15 cellular contexts compared by ENCODE assay signal in the genomic region with DNA sequence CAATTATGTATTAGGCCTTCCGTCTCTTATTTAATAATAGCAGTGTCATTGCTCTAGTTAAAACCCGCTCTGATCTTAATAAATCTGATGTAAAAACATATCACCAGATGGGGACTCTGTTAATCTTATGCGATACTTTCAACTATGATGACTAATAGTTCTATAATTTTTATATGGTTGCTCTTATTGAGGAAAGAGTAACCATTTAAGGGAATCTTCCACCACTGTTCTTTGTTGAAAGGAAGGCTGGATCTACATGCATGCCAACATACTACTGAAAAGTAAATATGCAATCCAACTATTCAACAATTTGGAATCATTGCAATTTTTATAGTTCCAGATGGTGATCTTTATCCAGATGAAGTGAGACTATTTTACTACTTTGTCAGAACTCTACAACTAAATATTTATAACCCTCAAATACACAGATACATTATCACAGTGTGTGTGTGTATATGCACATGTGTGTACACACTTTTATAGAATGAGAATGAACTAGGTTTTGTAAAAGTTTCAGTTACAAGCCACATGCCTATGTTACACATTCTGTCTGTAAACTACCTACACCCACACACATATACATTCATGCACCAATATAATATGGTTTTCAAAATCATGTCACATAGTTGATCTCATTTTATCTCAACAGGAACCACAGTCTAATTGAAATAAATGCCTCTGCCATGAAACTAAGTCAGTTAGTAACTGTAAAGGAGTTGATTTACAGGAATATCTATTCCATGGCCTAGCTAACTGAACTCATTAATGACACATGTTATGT.
DNase-seq lines count a peak whose midpoint lies in the region; ATAC-seq and TF ChIP-seq lines count a peak whose summit lies in the region.
"Had no signal": no experiment of that assay in that cellular context is flagged by ENCODE, and none has a peak within 500 bp of the region (broad histone marks: within the 10 kb centered on the region; RNA-seq: fewer than 3 reads in every experiment).

No MANE protein-coding gene starts in this region.

- no peaks in the 10 kb centered on the region for H3K9me3 ChIP-seq in gastrocnemius medialis
- H3K9me3 ChIP-seq: adrenal gland had no signal

- H3K4me1 ChIP-seq in gastrocnemius medialis = peaks cover 70 to 73% of the 10 kb centered on the region in 2 donors

- H3K27ac ChIP-seq in gastrocnemius medialis = peak overlapping the region; percentile 59 to 78 (median 62)
- H3K27ac ChIP-seq: adrenal gland had no signal

- H3K4me3 ChIP-seq in gastrocnemius medialis = no peak overlapping the region
- H3K4me3 ChIP-seq: adrenal gland, GM23338 had no signal

- TF ChIP-seq POLR2A in gastrocnemius medialis (IDR thresholded peaks at IDR 0.05) = no peak

- no peaks in the 10 kb centered on the region for H3K27me3 ChIP-seq in gastrocnemius medialis
- H3K27me3 ChIP-seq: adrenal gland had no signal

- no peak for TF ChIP-seq CTCF in gastrocnemius medialis (IDR thresholded peaks at IDR 0.05 in 4 of 5, conservative IDR thresholded peaks at IDR 0.05 in 1 of 5)

- ATAC-seq in SK-N-SH treated with all-trans-retinoic acid at 6 μM for 48 hours (peak; percentile 80), gastrocnemius medialis (no peak), GM21390 (IDR thresholded peaks at IDR 0.05; ENCODE audit: unreplicated experiment) (no peak)
- ATAC-seq: GM23338 had no signal

- in situ Hi-C loops in gastrocnemius medialis (cut with MboI; ENCODE audit: low sequenced_read_pairs in 4 of 4) = no loop called here

- no peaks in the 10 kb centered on the region for H3K36me3 ChIP-seq in gastrocnemius medialis
- H3K36me3 ChIP-seq: adrenal gland had no signal

- DNase-seq in EL = peak; percentile 70
- peak; percentile 49 for DNase-seq in fibroblast of peridontal ligament (ENCODE audit: extremely low read depth)
- no peak for DNase-seq in gastrocnemius medialis
- DNase-seq in HK-2 (ENCODE audit: unreplicated experiment) = no peak
- no peak for DNase-seq in DMS79 treated with DMSO at 0.1 percent for 48 hours (lab: John Stamatoyannopoulos, UW)
- no peak for DNase-seq in epidermal melanocyte (ENCODE audit: insufficient read length, low spot score)
- DNase-seq: activated CD4-positive, alpha-beta T cell treated with anti-CD3 and anti-CD28 coated beads, Interleukin-2, amount 10 ng/mL, durations not matched to agents 24 days and 14 days; activated T-cell treated with anti-CD3 and anti-CD28 coated beads, Interleukin-2, amount 50 U/mL, for 48 hours; adrenal gland; cortex of kidney; NCI-H1436; NCI-H510A treated with DMSO at 0.1 percent for 48 hours had no signal

- intact Hi-C loops in gastrocnemius medialis (cut with DNase I; ENCODE audit: low total_unique reads) = no loop called here

TF ChIP-seq in SK-N-SH treated with all-trans-retinoic acid at 6 μM for 48 hours, 23 proteins besides CTCF, POLR2A, EP300 and RAD21:
- peak; percentile 51; the same call in 1 of the 2 replicates for TF ChIP-seq ISL1 (CRISPR knock-in tag; IDR thresholded peaks at IDR 0.05)
- TF ChIP-seq ZFP30 (CRISPR knock-in tag; IDR thresholded peaks at IDR 0.05) = no peak

Comparison
In these comparisons a context has a peak if more than half of its experiments do, and no peak if none do; other contexts are left out.
1. DNase-seq: peak in EL (single experiment) and fibroblast of peridontal ligament (single experiment); none in gastrocnemius medialis (0 of 2), HK-2 (single experiment), DMS79 treated with DMSO at 0.1 percent for 48 hours (single experiment) and epidermal melanocyte (single experiment).